ENCODE assay signal across 37 cellular contexts in the genomic region with DNA sequence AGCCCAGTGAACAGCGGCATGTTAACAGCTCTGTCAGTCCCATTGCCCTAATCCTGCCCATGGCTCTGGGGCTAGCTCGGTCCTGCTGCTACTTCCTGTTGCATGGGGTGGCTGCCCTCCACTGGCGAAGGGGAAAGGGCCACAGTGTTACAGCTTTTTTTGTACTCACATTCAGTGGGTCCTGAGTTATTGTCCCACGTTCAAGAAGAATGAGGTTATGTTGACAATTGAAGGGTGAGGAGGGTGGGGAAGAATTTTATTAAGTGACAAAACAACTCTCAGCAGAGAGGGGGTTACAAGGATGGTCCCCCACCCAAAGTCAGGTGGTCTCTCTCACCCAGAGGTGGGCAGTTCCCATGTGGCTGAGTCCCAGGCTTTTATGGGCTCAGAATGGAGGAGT. TPM values are rescaled to one million over a fixed set of nuclear protein-coding genes. Genes with fewer than 3 reads are reported as not detected.
"Had no signal": no experiment of that assay in that cellular context is flagged by ENCODE, and none has a peak within 500 bp of the region (broad histone marks: within the 10 kb centered on the region; RNA-seq: fewer than 3 reads in every experiment).

No MANE protein-coding gene starts in this region.

- H3K9me3 ChIP-seq: prostate gland, transverse colon, upper lobe of right lung, uterus had no signal

- H3K4me2 ChIP-seq: smooth muscle cell had no signal

- H3K4me3 ChIP-seq: esophagus muscularis mucosa, gastroesophageal sphincter, heart right ventricle, left lung, prostate gland, right atrium auricular region, smooth muscle cell, suprapubic skin, transverse colon, upper lobe of right lung, uterus had no signal

- ATAC-seq: foreskin keratinocyte; gastroesophageal sphincter; heart right ventricle; left cardiac atrium; left lung; naive thymus-derived CD8-positive, alpha-beta T cell; sciatic nerve; stimulated activated naive CD8-positive, alpha-beta T cell treated with anti-CD3 and anti-CD28 coated beads, Interleukin-15, amount 100 ng/mL, for 72 hours; upper lobe of right lung had no signal

- H3K4me1 ChIP-seq: esophagus muscularis mucosa, foreskin keratinocyte, gastroesophageal sphincter, prostate gland, right atrium auricular region, suprapubic skin, transverse colon, upper lobe of right lung, uterus had no signal

- H3K27me3 ChIP-seq: foreskin keratinocyte, left lung, right atrium auricular region, suprapubic skin, transverse colon, upper lobe of right lung, uterus had no signal

- DNase-seq: dermis blood vessel endothelial cell; effector memory CD4-positive, alpha-beta T cell; foreskin keratinocyte; heart right ventricle; hippocampal formation; left cardiac atrium; left lung; mesenchymal stem cell; midbrain; naive thymus-derived CD8-positive, alpha-beta T cell; nephron progenitor cell; nucleus accumbens; stimulated activated CD4-positive, alpha-beta T cell treated with anti-CD3 and anti-CD28 coated beads, Interleukin-12 subunit alpha, Interleukin-12 subunit beta, amount 100 ng/mL, for 4 hours; stimulated activated CD4-positive, alpha-beta T cell treated with anti-CD3 and anti-CD28 coated beads, Interleukin-1b, Interleukin-23, amount 100 ng/mL, for 48 hours; stimulated activated CD4-positive, alpha-beta T cell treated with anti-CD3 and anti-CD28 coated beads, Interleukin-4, amount 100 ng/mL, for 1 hour; stimulated activated CD8-positive, alpha-beta memory T cell treated with anti-CD3 and anti-CD28 coated beads, Interleukin-4, amount 100 ng/mL, for 48 hours; stimulated activated naive CD4-positive, alpha-beta T cell; stimulated activated naive CD8-positive, alpha-beta T cell treated with anti-CD3 and anti-CD28 coated beads, Interleukin-15, amount 100 ng/mL, for 72 hours; transverse colon; upper lobe of right lung; uterus had no signal

- H3K27ac ChIP-seq: esophagus muscularis mucosa, foreskin keratinocyte, gastroesophageal sphincter, heart right ventricle, left lung, prostate gland, right atrium auricular region, suprapubic skin, transverse colon, upper lobe of right lung, uterus had no signal

- H3K36me3 ChIP-seq: esophagus muscularis mucosa, gastroesophageal sphincter, heart right ventricle, left lung, prostate gland, right atrium auricular region, suprapubic skin, transverse colon, upper lobe of right lung, uterus had no signal

- FAIRE-seq: endothelial cell of umbilical vein, islet of Langerhans had no signal

RNA-seq across cellular contexts. Expression of gene MS4A7, which starts 17.7 kb away (rescaled TPM):
- total RNA-seq: dermis blood vessel endothelial cell, endothelial cell of umbilical vein, epithelial cell of proximal tubule, fibroblast of lung, foreskin keratinocyte, kidney epithelial cell, lung microvascular endothelial cell, myocyte, osteocyte, smooth muscle cell had no signal
- polyA plus RNA-seq: fibroblast of lung, foreskin keratinocyte, smooth muscle cell had no signal

RNA-seq across cellular contexts. Expression of gene MS4A6E, which starts 33.6 kb away (rescaled TPM):
- total RNA-seq: dermis blood vessel endothelial cell; endothelial cell of umbilical vein; epithelial cell of proximal tubule; esophagus muscularis mucosa; fibroblast of lung; foreskin keratinocyte; gastroesophageal sphincter; kidney epithelial cell; lower leg skin; lung microvascular endothelial cell; myocyte; naive thymus-derived CD8-positive, alpha-beta T cell; osteocyte; right atrium auricular region; smooth muscle cell; suprapubic skin; transverse colon; upper lobe of right lung; uterus had no signal
- polyA plus RNA-seq: endothelial cell of umbilical vein; fibroblast of lung; foreskin keratinocyte; naive thymus-derived CD8-positive, alpha-beta T cell; smooth muscle cell had no signal

RNA-seq across cellular contexts. Expression of gene MS4A14, which starts 35.6 kb away (rescaled TPM):
- total RNA-seq: dermis blood vessel endothelial cell, endothelial cell of umbilical vein, epithelial cell of proximal tubule, fibroblast of lung, foreskin keratinocyte, kidney epithelial cell, lung microvascular endothelial cell, myocyte, osteocyte, smooth muscle cell had no signal
- polyA plus RNA-seq: endothelial cell of umbilical vein; fibroblast of lung; foreskin keratinocyte; naive thymus-derived CD8-positive, alpha-beta T cell; smooth muscle cell had no signal
